Comparison of ENCODE assay signal across 8 cellular contexts in the genomic region with DNA sequence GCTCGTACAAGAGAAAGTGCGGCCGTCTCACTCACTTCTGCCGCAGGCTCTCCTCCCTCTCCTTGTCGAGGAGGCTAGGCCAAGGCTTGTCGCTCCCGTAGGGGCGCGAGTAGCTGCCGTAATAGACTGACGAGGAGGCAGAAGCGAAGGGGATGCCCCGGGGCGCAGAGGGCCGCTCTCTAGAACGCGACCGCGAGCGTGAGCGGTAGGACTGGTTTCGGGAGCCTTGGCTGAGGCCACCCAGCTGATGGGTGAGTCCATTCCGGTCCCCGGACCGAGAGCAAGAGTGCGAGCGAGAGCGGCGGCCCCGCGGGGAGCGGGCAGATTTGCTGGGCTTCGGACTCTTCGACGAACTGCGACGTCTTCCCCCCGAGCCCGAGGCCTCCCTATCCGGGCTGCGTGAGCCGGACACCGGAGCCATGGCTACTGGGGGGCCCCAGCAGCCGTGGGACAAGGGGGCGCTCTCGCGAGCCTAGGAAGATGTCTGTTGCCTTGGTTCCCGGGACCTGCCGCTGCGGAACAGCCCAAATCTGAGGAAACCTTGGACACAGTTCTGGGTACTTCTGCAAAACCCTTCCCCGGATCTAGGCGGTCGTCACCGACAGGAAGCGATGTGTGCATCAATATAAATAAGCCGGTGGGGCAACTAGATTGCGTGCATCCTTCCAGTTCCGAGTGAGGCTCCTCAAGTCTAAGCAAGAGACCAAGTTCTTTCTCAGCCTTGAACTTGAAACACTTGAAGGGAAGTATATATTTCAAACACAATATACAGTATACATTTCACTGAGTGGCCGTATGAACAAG. TPM values are rescaled to one million over a fixed set of nuclear protein-coding genes. Genes with fewer than 3 reads are reported as not detected.
DNase-seq lines count a peak whose midpoint lies in the region; ATAC-seq, FAIRE-seq and TF ChIP-seq lines count a peak whose summit lies in the region.

NKAP (minus strand) TSS at position 567 of the 804 bp plus-strand sequence; CDS start at position 421, 146 bp downstream.

- no peaks in the 10 kb centered on the region for H3K9me3 ChIP-seq in astrocyte (ENCODE audit: insufficient read depth, low read depth, low read length)
- no peaks in the 10 kb centered on the region for H3K9me3 ChIP-seq in right cardiac atrium (ENCODE audit: control insufficient read depth, low read length)
- H3K9me3 ChIP-seq in vagina = no peaks in the 10 kb centered on the region

- WGBS in right cardiac atrium = under 1% methylated on average over 59 of the region's 59 CpGs

- peaks cover 1% of the 10 kb centered on the region for H3K27me3 Mint-ChIP-seq in T-helper 2 cell treated with Interferon-gamma antibody and Interleukin-4, amounts not matched to agents 5 μg/mL and 100 μg/mL, for 36 hours (ENCODE audit: low read depth)
- no peaks in the 10 kb centered on the region for H3K27me3 Mint-ChIP-seq in astrocyte (ENCODE audit: low read depth, unreplicated experiment)

- TF ChIP-seq POLR2A in vagina (IDR thresholded peaks at IDR 0.05) = no peak

- H3K27ac ChIP-seq in astrocyte (ENCODE audit: low read depth, low read length) (peak within 1 kb of the TSS; percentile 85), right cardiac atrium (ENCODE audit: low read length) (peak within 1 kb of the TSS; percentile 94), vagina (peak within 1 kb of the TSS; percentile 81)

- peak within 1 kb of the TSS; percentile 96 for H3K4me3 Mint-ChIP-seq in T-helper 2 cell treated with Interferon-gamma antibody and Interleukin-4, amounts not matched to agents 5 μg/mL and 100 μg/mL, for 36 hours
- H3K4me3 Mint-ChIP-seq in astrocyte (ENCODE audit: unreplicated experiment) = peak within 1 kb of the TSS; percentile 100

- H3K36me3 ChIP-seq in astrocyte (ENCODE audit: insufficient read depth, low read length) (no peaks in the 10 kb centered on the region), vagina (no peaks in the 10 kb centered on the region)

- TF ChIP-seq CTCF in astrocyte (IDR thresholded peaks at IDR 0.05; ENCODE audit: insufficient read depth, low read depth, low read length) (no peak), vagina (IDR thresholded peaks at IDR 0.05) (no peak)

- peak within 1 kb of the TSS; percentile 82 for H2AFZ ChIP-seq in astrocyte (ENCODE audit: low read depth, low read length)

- intact Hi-C loops in right cardiac atrium (cut with DNase I) = no loop called here
- intact Hi-C loops in vagina (cut with DNase I) = no loop called here

- peak within 1 kb of the TSS; percentile 97 for H3K4me2 ChIP-seq in astrocyte (ENCODE audit: low read length)

- peaks cover 8% of the 10 kb centered on the region for H3K4me1 ChIP-seq in astrocyte (ENCODE audit: insufficient read depth, low read length)
- peaks cover 3% of the 10 kb centered on the region for H3K4me1 ChIP-seq in right cardiac atrium (ENCODE audit: control insufficient read depth, insufficient read depth, low read length)
- H3K4me1 ChIP-seq in vagina = peaks cover 11% of the 10 kb centered on the region

- H3K4me3 ChIP-seq in astrocyte (ENCODE audit: insufficient read depth, low read depth, low read length) (peak within 1 kb of the TSS; percentile 80), right cardiac atrium (ENCODE audit: low read length) (peak within 1 kb of the TSS; percentile 71), vagina (peak within 1 kb of the TSS; percentile 56 to 68)

- no peaks in the 10 kb centered on the region for H4K20me1 ChIP-seq in astrocyte (ENCODE audit: insufficient read depth, low read length)

- no peaks in the 10 kb centered on the region for H3K9me3 Mint-ChIP-seq in T-helper 2 cell treated with Interferon-gamma antibody and Interleukin-4, amounts not matched to agents 5 μg/mL and 100 μg/mL, for 36 hours
- no peaks in the 10 kb centered on the region for H3K9me3 Mint-ChIP-seq in astrocyte (ENCODE audit: unreplicated experiment)

- H3K9ac ChIP-seq in astrocyte (ENCODE audit: low read length) = peak within 1 kb of the TSS; percentile 96

- H3K36me3 Mint-ChIP-seq in T-helper 2 cell treated with Interferon-gamma antibody and Interleukin-4, amounts not matched to agents 5 μg/mL and 100 μg/mL, for 36 hours (ENCODE audit: low read depth) = no peaks in the 10 kb centered on the region
- H3K36me3 Mint-ChIP-seq in astrocyte (ENCODE audit: low read depth, unreplicated experiment) = no peaks in the 10 kb centered on the region

- no peaks in the 10 kb centered on the region for H3K27me3 ChIP-seq in astrocyte (ENCODE audit: insufficient read depth, low read length)
- H3K27me3 ChIP-seq in right cardiac atrium (ENCODE audit: control insufficient read depth, insufficient read depth) = no peaks in the 10 kb centered on the region
- no peaks in the 10 kb centered on the region for H3K27me3 ChIP-seq in vagina

- peaks cover 12% of the 10 kb centered on the region for H3K79me2 ChIP-seq in astrocyte (ENCODE audit: insufficient read depth, low read length)

- H3K4me1 Mint-ChIP-seq in T-helper 2 cell treated with Interferon-gamma antibody and Interleukin-4, amounts not matched to agents 5 μg/mL and 100 μg/mL, for 36 hours (ENCODE audit: low read depth) = peaks cover 15% of the 10 kb centered on the region
- H3K4me1 Mint-ChIP-seq in astrocyte (ENCODE audit: low read depth, unreplicated experiment) = peaks cover 2% of the 10 kb centered on the region

- ATAC-seq in HG02970 (IDR thresholded peaks at IDR 0.05; ENCODE audit: low FRiP score, unreplicated experiment) (peak; percentile 70), right cardiac atrium (peak; percentile 97)

- FAIRE-seq in GM18507 (lab: Jason Lieb, UNC) (peak; percentile 96), astrocyte (lab: Jason Lieb, UNC) (peak; percentile 99)

- H3K27ac Mint-ChIP-seq in T-helper 2 cell treated with Interferon-gamma antibody and Interleukin-4, amounts not matched to agents 5 μg/mL and 100 μg/mL, for 36 hours = peak within 1 kb of the TSS; percentile 98
- peak within 1 kb of the TSS; percentile 98 for H3K27ac Mint-ChIP-seq in astrocyte (ENCODE audit: unreplicated experiment)

- DNase-seq in GM18507 (ENCODE audit: extremely low spot score, insufficient read length, low read depth) (peak; percentile 49), NCI-H187 (lab: John Stamatoyannopoulos, UW) (peak; percentile 77 to 78), astrocyte (ENCODE audit: low read depth) (peak; percentile 91), right cardiac atrium (peak; percentile 81 to 90 (median 89)), pulmonary artery endothelial cell (ENCODE audit: low read depth, low spot score) (peak; percentile 73), vagina (ENCODE audit: extremely low spot score in 2 of 2) (peak in 1 of 2 donors; percentile 91)
- peak; percentile 79 for DNase-seq in T-helper 2 cell treated with Interferon-gamma antibody and Interleukin-4, amounts not matched to agents 5 μg/mL and 100 μg/mL, for 36 hours (ENCODE audit: low spot score)

RNA-seq across cellular contexts. Expression of gene NKAP, which starts in this region (rescaled TPM):
- 6.5 and 7.1 TPM in 2 replicates for total RNA-seq in astrocyte
- total RNA-seq in right cardiac atrium = 1 to 10 TPM; 5.4 to 7.3 (median 5.5) TPM
- 6.3 TPM for polyA plus RNA-seq in right cardiac atrium
- 3.7 and 4.1 TPM in 2 replicates for total RNA-seq in pulmonary artery endothelial cell
- 6.4 TPM for total RNA-seq in vagina
